In genomic region chr19:1825909-1826556, GRCh38 we compare ENCODE assay signal across 8 cellular contexts. TPM values are rescaled to one million over a fixed set of nuclear protein-coding genes. Genes with fewer than 3 reads are reported as not detected.
A peak's percentile ranks its signal among the peaks of the same experiment; 100 is the strongest.
DNase-seq lines count a peak whose midpoint lies in the region; ATAC-seq and TF ChIP-seq lines count a peak whose summit lies in the region.

No MANE protein-coding gene starts in this region.

- H3K27me3 ChIP-seq in BLaER1, result no peaks in the 10 kb centered on the region
- no peaks in the 10 kb centered on the region for H3K27me3 ChIP-seq in PC-3 (ENCODE audit: low read length)
- H3K27me3 ChIP-seq in neural cell (ENCODE audit: insufficient read depth, low read depth, low read length), result no peaks in the 10 kb centered on the region

- POLR2A ChIA-PET in PC-3 (lab: Charles Lee; ENCODE audit: unreplicated experiment), result interaction anchor here (0.6 kb wide), 1 partner anchor 66 kb away, joined by 3 read pairs; no protein-coding TSS in a partner anchor

- BruUV-seq in PC-3 (replicated peaks; lab: Mats Ljungman, UMichigan), result no TSS peak

- H3K79me2 ChIP-seq in PC-3 (ENCODE audit: low read length) (peaks cover 1% of the 10 kb centered on the region; the same call in 1 of the 2 replicates), neural cell (replicated peaks; ENCODE audit: insufficient read depth, low read length) (no peaks in the 10 kb centered on the region)

- H2AFZ ChIP-seq in PC-3 (ENCODE audit: low read length) (no peak overlapping the region), neural cell (ENCODE audit: low read depth, low read length) (no peak overlapping the region)

- peak; percentile 82 for TF ChIP-seq CTCF in PC-3 (conservative IDR thresholded peaks at IDR 0.05; ENCODE audit: low read depth, low read length)
- peak; percentile 73 for TF ChIP-seq CTCF in fibroblast of pulmonary artery (IDR thresholded peaks at IDR 0.05; ENCODE audit: low read length, missing control alignments)
- peak; percentile 95 for TF ChIP-seq CTCF in neural cell (IDR thresholded peaks at IDR 0.05; ENCODE audit: poor library complexity, severe bottlenecking)

- CTCF ChIA-PET in PC-3 (lab: Charles Lee), result interaction anchor here (0.6 kb wide), 1 partner anchor 116 kb away, joined by 6 read pairs; no protein-coding TSS in a partner anchor

- intact Hi-C loops in PC-3 (cut with micrococcal nuclease), result no loop called here

- no peak overlapping the region for H3K4me3 ChIP-seq in BLaER1
- H3K4me3 ChIP-seq in PC-3 (ENCODE audit: low read length), result no peak overlapping the region
- H3K4me3 ChIP-seq in fibroblast of pulmonary artery (replicated peaks; ENCODE audit: low read depth, low read length), result no peak overlapping the region
- H3K4me3 ChIP-seq in neural cell (ENCODE audit: low read length), result no peak overlapping the region

- TF ChIP-seq EP300 in neural cell (conservative IDR thresholded peaks at IDR 0.05; ENCODE audit: poor library complexity, severe bottlenecking), result no peak

- no peak overlapping the region; the same call in 1 of the 2 replicates for H3K27ac ChIP-seq in BLaER1
- no peak overlapping the region for H3K27ac ChIP-seq in PC-3 (ENCODE audit: low read length)
- H3K27ac ChIP-seq in neural cell (ENCODE audit: low read length), result no peak overlapping the region

- H4K20me1 ChIP-seq in BLaER1 (peaks cover 100% of the 10 kb centered on the region), PC-3 (ENCODE audit: low read length) (no peaks in the 10 kb centered on the region), neural cell (ENCODE audit: insufficient read depth) (no peaks in the 10 kb centered on the region)

- DNase-seq in HCEC 1CT, result peak; percentile 47
- DNase-seq in PC-3, result peak; percentile 67
- DNase-seq in activated T-helper 1 cell treated with Interleukin-2 at 50 U/mL for 16 hours (ENCODE audit: low read depth), result peak; percentile 61
- peak; percentile 71 for DNase-seq in fibroblast of pulmonary artery (ENCODE audit: low read depth)
- peak; percentile 82 for DNase-seq in stimulated activated naive CD8-positive, alpha-beta T cell treated with anti-CD3 and anti-CD28 coated beads, Interleukin-15, Interleukin-2, amounts not matched to agents 100 U/mL and 50 U/mL, for 24 hours

- ATAC-seq in PC-3 (peak; percentile 86), GM18502 (IDR thresholded peaks at IDR 0.05; ENCODE audit: poor library complexity, unreplicated experiment) (no peak)
- ATAC-seq in stimulated activated naive CD8-positive, alpha-beta T cell treated with anti-CD3 and anti-CD28 coated beads, Interleukin-15, Interleukin-2, amounts not matched to agents 100 U/mL and 50 U/mL, for 24 hours, result peak; percentile 72

- no peaks in the 10 kb centered on the region for H3F3A ChIP-seq in PC-3 (ENCODE audit: low read length, unreplicated experiment)
- H3F3A ChIP-seq in neural cell (ENCODE audit: insufficient read depth, low read length, poor library complexity, severe bottlenecking), result no peaks in the 10 kb centered on the region

- peaks cover 96% of the 10 kb centered on the region for H3K36me3 ChIP-seq in BLaER1
- no peaks in the 10 kb centered on the region; the same call in 1 of the 2 replicates for H3K36me3 ChIP-seq in PC-3 (ENCODE audit: low read depth, low read length)
- H3K36me3 ChIP-seq in neural cell (ENCODE audit: insufficient read depth, low read length), result no peaks in the 10 kb centered on the region

- TF ChIP-seq RAD21 in neural cell (conservative IDR thresholded peaks at IDR 0.05), result peak; percentile 89

- no peaks in the 10 kb centered on the region for H3K9me2 ChIP-seq in PC-3 (replicated peaks; ENCODE audit: low read length)
- no peaks in the 10 kb centered on the region for H3K9me2 ChIP-seq in neural cell (ENCODE audit: insufficient read depth, low read length)

- peak overlapping the region; percentile 36 for H3K4me2 ChIP-seq in BLaER1
- no peak overlapping the region for H3K4me2 ChIP-seq in PC-3 (ENCODE audit: low read length)
- H3K4me2 ChIP-seq in neural cell (ENCODE audit: low read length), result no peak overlapping the region

- H3K9me3 ChIP-seq in BLaER1 (no peaks in the 10 kb centered on the region), PC-3 (ENCODE audit: low read length) (no peaks in the 10 kb centered on the region), neural cell (ENCODE audit: low read length) (no peaks in the 10 kb centered on the region)

- H3K9ac ChIP-seq in BLaER1 (no peak overlapping the region), PC-3 (ENCODE audit: low read length) (no peak overlapping the region), neural cell (ENCODE audit: low read length) (no peak overlapping the region)

- H3K4me1 ChIP-seq in BLaER1 (peaks cover 52% of the 10 kb centered on the region), PC-3 (ENCODE audit: insufficient read depth, low read length) (no peaks in the 10 kb centered on the region)

TF ChIP-seq in neural cell, 6 proteins besides CTCF, POLR2A, EP300 and RAD21:
- TF ChIP-seq REST (IDR thresholded peaks at IDR 0.05; ENCODE audit: borderline replicate concordance), result no peak
- peak; percentile 44 for TF ChIP-seq MXI1 (conservative IDR thresholded peaks at IDR 0.05; ENCODE audit: poor library complexity, severe bottlenecking)
- TF ChIP-seq SMC3 (conservative IDR thresholded peaks at IDR 0.05; ENCODE audit: poor library complexity), result peak; percentile 91

RNA-seq across cellular contexts. Expression of gene ATP8B3, which starts 14.0 kb away (rescaled TPM):
- 3.9 and 4.2 TPM in 2 replicates for total RNA-seq in PC-3 (2014; rRNA removed)
- polyA plus RNA-seq in neural cell, result 0.74 and 1.5 TPM in 2 replicates
- polyA minus RNA-seq in neural cell, result not detected in 2 replicates

RNA-seq across cellular contexts. Expression of gene REXO1, which starts 22.2 kb away (rescaled TPM):
- total RNA-seq in PC-3 (2014; rRNA removed), result 21.4 and 24.3 TPM in 2 replicates
- 9.2 and 18.5 TPM in 2 replicates for polyA plus RNA-seq in neural cell
- 14.6 and 20.7 TPM in 2 replicates for polyA minus RNA-seq in neural cell

RNA-seq across cellular contexts. Expression of gene KLF16, which starts 37.3 kb away (rescaled TPM):
- total RNA-seq in PC-3 (2014; rRNA removed), result 15.1 and 20.9 TPM in 2 replicates
- 2.2 and 3.5 TPM in 2 replicates for polyA plus RNA-seq in neural cell
- polyA minus RNA-seq in neural cell, result 1.3 and 5.6 TPM in 2 replicates

RNA-seq across cellular contexts. Expression of gene ABHD17A, which starts 59.3 kb away (rescaled TPM):
- 101 and 102 TPM in 2 replicates for total RNA-seq in PC-3 (2014; rRNA removed)
- polyA plus RNA-seq in neural cell, result 116 and 140 TPM in 2 replicates
- polyA minus RNA-seq in neural cell, result 49.9 and 68.2 TPM in 2 replicates
